ENCODE assay signal across 16 cellular contexts in the genomic region with DNA sequence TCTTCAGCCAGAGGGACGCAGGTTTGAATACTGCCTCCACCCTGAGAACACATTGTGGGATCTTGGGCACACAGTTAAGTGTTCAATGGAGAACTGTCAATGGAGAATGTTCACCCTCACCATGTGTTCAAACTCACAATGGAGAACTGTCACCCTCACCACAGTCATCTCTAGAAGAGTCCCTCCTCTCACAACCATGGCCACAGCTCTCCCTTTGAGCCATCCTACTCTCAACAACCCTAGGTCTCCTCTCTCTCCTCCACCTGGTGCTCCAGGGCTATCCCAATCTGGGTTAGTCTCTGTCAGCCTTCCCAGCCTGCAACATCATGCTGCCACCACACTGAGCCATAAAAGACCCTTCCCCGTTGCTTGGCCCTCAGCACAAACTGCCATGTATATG. TPM values are rescaled to one million over a fixed set of nuclear protein-coding genes. Genes with fewer than 3 reads are reported as not detected.
DNase-seq lines count a peak whose midpoint lies in the region; ATAC-seq and TF ChIP-seq lines count a peak whose summit lies in the region.
"Had no signal": no experiment of that assay in that cellular context is flagged by ENCODE, and none has a peak within 500 bp of the region (broad histone marks: within the 10 kb centered on the region; RNA-seq: fewer than 3 reads in every experiment).

No MANE protein-coding gene starts in this region.

- no peaks in the 10 kb centered on the region for H3K36me3 Mint-ChIP-seq in activated naive CD8-positive, alpha-beta T cell treated with anti-CD3 and anti-CD28 coated beads, Interleukin-2, amount 50 U/mL, for 24 hours (ENCODE audit: low read depth)

- no peak for DNase-seq in activated naive CD8-positive, alpha-beta T cell treated with anti-CD3 and anti-CD28 coated beads, Interleukin-2, amount 50 U/mL, for 24 hours
- no peak for DNase-seq in aorta
- no peak for DNase-seq in retina
- no peak for DNase-seq in A172 (ENCODE audit: low spot score)
- no peak for DNase-seq in right lobe of liver
- DNase-seq: activated CD8-positive, alpha-beta memory T cell treated with anti-CD3 and anti-CD28 coated beads for 24 hours; activated effector memory CD4-positive, alpha-beta T cell treated with Interleukin-2 at 50 U/mL for 16 hours; cortex of kidney; NCI-H524; right cardiac atrium; SK-N-SH had no signal

- intact Hi-C loops in aorta (cut with DNase I), result no loop called here
- intact Hi-C loops in right lobe of liver (cut with DNase I), result no loop called here

- H3K4me3 Mint-ChIP-seq in activated naive CD8-positive, alpha-beta T cell treated with anti-CD3 and anti-CD28 coated beads, Interleukin-2, amount 50 U/mL, for 24 hours, result no peak overlapping the region
- H3K4me3 Mint-ChIP-seq: neural crest cell had no signal

- H3K27me3 Mint-ChIP-seq in activated naive CD8-positive, alpha-beta T cell treated with anti-CD3 and anti-CD28 coated beads, Interleukin-2, amount 50 U/mL, for 24 hours, result peaks cover 37% of the 10 kb centered on the region

- TF ChIP-seq CTCF in right lobe of liver (IDR thresholded peaks at IDR 0.05), result no peak

- H3K27ac ChIP-seq in aorta (ENCODE audit: low read depth in 1 of 2, low read length in 2 of 2) (no peak overlapping the region), right lobe of liver (no peak overlapping the region)

- no peaks in the 10 kb centered on the region for H3K9me3 Mint-ChIP-seq in activated naive CD8-positive, alpha-beta T cell treated with anti-CD3 and anti-CD28 coated beads, Interleukin-2, amount 50 U/mL, for 24 hours
- H3K9me3 Mint-ChIP-seq: neural crest cell had no signal

- H3K27me3 ChIP-seq in aorta (ENCODE audit: control insufficient read depth in 1 of 2, insufficient read depth in 2 of 2, low read length in 1 of 2) (no peaks in the 10 kb centered on the region), right lobe of liver (no peaks in the 10 kb centered on the region)

- no peak overlapping the region for H3K4me3 ChIP-seq in aorta (ENCODE audit: low read length in 2 of 2)
- H3K4me3 ChIP-seq in right lobe of liver, result no peak overlapping the region

- no peak for TF ChIP-seq POLR2A in right lobe of liver (IDR thresholded peaks at IDR 0.05)

- ATAC-seq in GM18520 (IDR thresholded peaks at IDR 0.05; ENCODE audit: unreplicated experiment) (peak; percentile 30), GM21390 (IDR thresholded peaks at IDR 0.05; ENCODE audit: unreplicated experiment) (peak; percentile 42), HG02938 (IDR thresholded peaks at IDR 0.05; ENCODE audit: unreplicated experiment) (peak; percentile 40), aorta (ENCODE audit: low FRiP score) (no peak), right lobe of liver (no peak)
- peak; percentile 47 for ATAC-seq in activated naive CD8-positive, alpha-beta T cell treated with anti-CD3 and anti-CD28 coated beads, Interleukin-2, amount 50 U/mL, for 24 hours
- ATAC-seq: right cardiac atrium had no signal

- H3K36me3 ChIP-seq in aorta (ENCODE audit: control insufficient read depth in 1 of 2, insufficient read depth in 2 of 2, low read length in 1 of 2) (no peaks in the 10 kb centered on the region), right lobe of liver (no peaks in the 10 kb centered on the region)

- H3K4me1 ChIP-seq in aorta (ENCODE audit: control insufficient read depth in 1 of 2, insufficient read depth in 2 of 2, low read length in 2 of 2) (no peaks in the 10 kb centered on the region), right lobe of liver (no peaks in the 10 kb centered on the region)

- 80 to 81% methylated on average over 2 of the region's 2 CpGs for WGBS in aorta, 2 donors
- 20% methylated on average over 1 of the region's 2 CpGs for WGBS in right lobe of liver (ENCODE audit: insufficient coverage, low coverage, low lambda C conversion rate, missing lambda C conversion rate)

- H3K4me1 Mint-ChIP-seq in activated naive CD8-positive, alpha-beta T cell treated with anti-CD3 and anti-CD28 coated beads, Interleukin-2, amount 50 U/mL, for 24 hours, result peaks cover 19% of the 10 kb centered on the region
- H3K4me1 Mint-ChIP-seq: neural crest cell had no signal

- no peaks in the 10 kb centered on the region for H3K9me3 ChIP-seq in aorta (ENCODE audit: control insufficient read depth, low read length)
- H3K9me3 ChIP-seq in right lobe of liver, result no peaks in the 10 kb centered on the region
- H3K9me3 ChIP-seq: SK-N-SH had no signal

- no peak overlapping the region for H3K27ac Mint-ChIP-seq in activated naive CD8-positive, alpha-beta T cell treated with anti-CD3 and anti-CD28 coated beads, Interleukin-2, amount 50 U/mL, for 24 hours

RNA-seq across cellular contexts. Expression of gene HAND1, which starts 36.3 kb away (rescaled TPM):
- not detected for total RNA-seq in aorta
- not detected for polyA plus RNA-seq in aorta
- total RNA-seq in A172 (2014; rRNA removed; shearing (Covaris generic)), result not detected in 2 replicates
- not detected for total RNA-seq in right lobe of liver
- total RNA-seq: lung microvascular endothelial cell, neural crest cell had no signal

Comparison
In these comparisons a context has a peak if more than half of its experiments do, and no peak if none do; other contexts are left out.
1. ATAC-seq: peak in GM18520 (single experiment), GM21390 (single experiment), HG02938 (single experiment) and activated naive CD8-positive, alpha-beta T cell treated with anti-CD3 and anti-CD28 coated beads, Interleukin-2, amount 50 U/mL, for 24 hours (single experiment); none in aorta (single experiment) and right lobe of liver (0 of 4).